23 cellular contexts compared by ENCODE assay signal in genomic region chr7:14821757-14822480, GRCh38.
A peak's percentile ranks its signal among the peaks of the same experiment; 100 is the strongest.
DNase-seq lines count a peak whose midpoint lies in the region; ATAC-seq and TF ChIP-seq lines count a peak whose summit lies in the region.
"Had no signal": no experiment of that assay in that cellular context is flagged by ENCODE, and none has a peak within 500 bp of the region (broad histone marks: within the 10 kb centered on the region; RNA-seq: fewer than 3 reads in every experiment).

No MANE protein-coding gene starts in this region.

- in situ Hi-C loops in brain microvascular endothelial cell (cut with HindIII; ENCODE audit: low pct_ligation_motif_present, low sequenced_read_pairs) = no loop called here

- intact Hi-C loops in Right ventricle myocardium superior (cut with DNase I) = loop anchor here (10.0 kb wide), 1 partner anchor 193 kb away; no protein-coding TSS in a partner anchor

- DNase-seq in AG20443 (ENCODE audit: low spot score) (peak; percentile 20), LHCN-M2 (ENCODE audit: low read depth) (peak; percentile 49), brain microvascular endothelial cell (no peak), iris pigment epithelial cell (ENCODE audit: low read depth) (peak; percentile 20), amygdala (lab: John Stamatoyannopoulos, UW) (no peak), DMS153 (lab: John Stamatoyannopoulos, UW) (no peak), Right ventricle myocardium superior (no peak), NCI-H524 treated with DMSO at 0.1 percent for 48 hours (lab: John Stamatoyannopoulos, UW) (no peak)
- DNase-seq: activated CD4-positive, alpha-beta T cell treated with anti-CD3 and anti-CD28 coated beads, Interleukin-2, amount 10 ng/mL, durations not matched to agents 7 days and 5 days; body of pancreas; heart left ventricle; left colon; MG63; naive thymus-derived CD4-positive, alpha-beta T cell; NCI-H1436 treated with DMSO at 0.1 percent for 48 hours; NCI-H524; occipital lobe; T-helper 2 cell; trophoblast cell; WERI-Rb-1 had no signal

- H3K36me3 ChIP-seq in brain microvascular endothelial cell (replicated peaks) = no peaks in the 10 kb centered on the region
- H3K36me3 ChIP-seq: esophagus muscularis mucosa, heart left ventricle, MG63, right atrium auricular region, WERI-Rb-1 had no signal

- TF ChIP-seq CTCF in brain microvascular endothelial cell (IDR thresholded peaks at IDR 0.05; ENCODE audit: low read depth, low read length, missing control alignments) = no peak

- peak overlapping the region; percentile 8 for H3K27ac ChIP-seq in brain microvascular endothelial cell
- H3K27ac ChIP-seq: body of pancreas, C4-2B, esophagus muscularis mucosa, heart left ventricle, right atrium auricular region, WERI-Rb-1 had no signal

- ATAC-seq in Right ventricle myocardium superior (ENCODE audit: poor library complexity) = no peak
- ATAC-seq: body of pancreas; heart left ventricle; naive thymus-derived CD4-positive, alpha-beta T cell had no signal

- H3K4me3 ChIP-seq in brain microvascular endothelial cell (ENCODE audit: low read depth, low read length) = no peak overlapping the region
- H3K4me3 ChIP-seq: body of pancreas, esophagus muscularis mucosa, heart left ventricle, MG63, right atrium auricular region had no signal

- no peaks in the 10 kb centered on the region for H3K27me3 ChIP-seq in brain microvascular endothelial cell (replicated peaks)
- H3K27me3 ChIP-seq: body of pancreas, esophagus muscularis mucosa, heart left ventricle, MG63, right atrium auricular region had no signal

Comparison
In these comparisons a context has a peak if more than half of its experiments do, and no peak if none do; other contexts are left out.
1. DNase-seq: peak in AG20443 (single experiment), LHCN-M2 (single experiment) and iris pigment epithelial cell (single experiment); none in brain microvascular endothelial cell (single experiment), amygdala (0 of 56), DMS153 (single experiment), Right ventricle myocardium superior (single experiment) and NCI-H524 treated with DMSO at 0.1 percent for 48 hours (single experiment).